ENCODE assay signal across 16 cellular contexts in the genomic region with DNA sequence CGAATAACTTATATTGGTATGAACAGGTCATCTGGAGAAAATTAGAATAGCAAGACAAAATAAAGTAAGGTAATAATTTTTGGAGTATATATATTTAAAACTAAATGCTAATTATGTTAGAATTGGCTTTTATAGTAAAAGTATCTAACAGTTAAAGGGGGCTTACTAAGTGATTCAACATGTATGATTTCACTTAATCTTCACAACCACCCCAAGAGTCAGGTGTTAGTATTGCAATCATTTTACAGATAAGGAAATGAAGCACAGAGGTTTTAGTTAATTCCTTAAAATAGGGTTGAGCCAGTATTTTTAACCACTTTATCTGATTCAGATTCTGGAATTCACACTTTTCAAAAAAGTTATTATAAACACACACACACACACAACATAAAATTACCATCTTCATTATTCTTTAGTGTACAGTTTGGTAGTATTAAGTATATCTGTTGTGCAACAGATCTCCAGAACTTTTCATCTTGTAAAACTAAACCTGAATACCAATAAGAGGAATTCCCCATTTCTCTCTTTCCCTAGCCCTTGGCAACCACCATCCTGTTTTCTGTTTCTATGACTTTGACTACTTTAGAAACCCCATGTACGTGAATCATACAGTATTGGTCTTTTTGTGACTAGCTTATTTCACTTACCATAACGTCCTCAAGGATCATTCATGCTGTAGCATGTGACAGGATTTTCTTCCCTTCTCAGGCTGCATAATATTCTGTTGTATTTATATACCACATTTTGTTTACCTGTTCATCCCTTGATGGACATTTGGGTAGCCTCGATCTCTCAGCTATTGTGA. TPM values are rescaled to one million over a fixed set of nuclear protein-coding genes. Genes with fewer than 3 reads are reported as not detected.
DNase-seq lines count a peak whose midpoint lies in the region; ATAC-seq and TF ChIP-seq lines count a peak whose summit lies in the region.
"Had no signal": no experiment of that assay in that cellular context is flagged by ENCODE, and none has a peak within 500 bp of the region (broad histone marks: within the 10 kb centered on the region; RNA-seq: fewer than 3 reads in every experiment).

No MANE protein-coding gene starts in this region.

- H3K36me3 ChIP-seq in neural progenitor cell = no peaks in the 10 kb centered on the region
- H3K36me3 ChIP-seq: BLaER1 had no signal

- H3K27ac ChIP-seq in 22Rv1 = no peak overlapping the region
- no peak overlapping the region for H3K27ac ChIP-seq in C4-2B
- no peak overlapping the region for H3K27ac ChIP-seq in neural progenitor cell
- no peak overlapping the region for H3K27ac ChIP-seq in dorsolateral prefrontal cortex
- H3K27ac ChIP-seq: BLaER1 had no signal

- no peak overlapping the region for H2AFZ ChIP-seq in neural progenitor cell (replicated peaks)

- no peak overlapping the region for H3K27ac Mint-ChIP-seq in neural progenitor cell
- H3K27ac Mint-ChIP-seq: H9 had no signal

- H3K9me3 ChIP-seq in neural progenitor cell (ENCODE audit: low read depth) = no peaks in the 10 kb centered on the region
- H3K9me3 ChIP-seq: BLaER1 had no signal

- no peaks in the 10 kb centered on the region for H3K79me2 ChIP-seq in neural progenitor cell (ENCODE audit: low read depth)

- ATAC-seq in HG02973 (IDR thresholded peaks at IDR 0.05; ENCODE audit: unreplicated experiment) = no peak
- ATAC-seq: SK-N-SH treated with all-trans-retinoic acid at 6 μM for 48 hours had no signal

- H3K4me2 ChIP-seq in neural progenitor cell = no peak overlapping the region
- H3K4me2 ChIP-seq: BLaER1 had no signal

- no peak overlapping the region for H3K4me3 Mint-ChIP-seq in neural progenitor cell
- H3K4me3 Mint-ChIP-seq: H9 had no signal

- H3K9ac ChIP-seq in neural progenitor cell = no peak overlapping the region
- H3K9ac ChIP-seq: BLaER1 had no signal

- no peaks in the 10 kb centered on the region for H4K20me1 ChIP-seq in neural progenitor cell (ENCODE audit: low read depth)
- H4K20me1 ChIP-seq: BLaER1 had no signal

- H3K9me3 Mint-ChIP-seq in neural progenitor cell = no peaks in the 10 kb centered on the region
- H3K9me3 Mint-ChIP-seq: H9 had no signal

- intact Hi-C loops in dorsolateral prefrontal cortex (cut with DNase I) = no loop called here

- H3K4me3 ChIP-seq in neural progenitor cell = no peak overlapping the region
- H3K4me3 ChIP-seq in dorsolateral prefrontal cortex = no peak overlapping the region
- H3K4me3 ChIP-seq: BLaER1 had no signal

- DNase-seq in OCI-M1 (lab: John Stamatoyannopoulos, UW) (peak; percentile 6), neural progenitor cell (ENCODE audit: low spot score) (no peak), dorsolateral prefrontal cortex (no peak), activated gamma-delta T cell treated with Interleukin-2 at 50 U/mL for 16 hours (no peak)
- DNase-seq: COR-L47, DMS153, H9, NCI-H1048, NCI-H345, NCI-H526 treated with DMSO at 0.1 percent for 48 hours, Right ventricle myocardium superior had no signal

- H3K27me3 ChIP-seq in neural progenitor cell (no peaks in the 10 kb centered on the region), dorsolateral prefrontal cortex (no peaks in the 10 kb centered on the region)
- H3K27me3 ChIP-seq: BLaER1 had no signal

- TF ChIP-seq CTCF in 22Rv1 (IDR thresholded peaks at IDR 0.05) (0 out of 2 replicates have a peak, but pooled peaks have one; percentile 8), C4-2B (conservative IDR thresholded peaks at IDR 0.05) (peak; percentile 18), neural progenitor cell (IDR thresholded peaks at IDR 0.05) (peak; percentile 5), dorsolateral prefrontal cortex (IDR thresholded peaks at IDR 0.05 in 54 of 56, conservative IDR thresholded peaks at IDR 0.05 in 2 of 56; ENCODE audit: low read depth in 1 of 56, partially characterized antibody in 56 of 56) (peak in 1 of 56 donors; percentile 11)

- H3K4me1 ChIP-seq in neural progenitor cell = peaks cover 3% of the 10 kb centered on the region
- H3K4me1 ChIP-seq: BLaER1 had no signal

- no peaks in the 10 kb centered on the region for H3F3A ChIP-seq in neural progenitor cell (ENCODE audit: low read depth)

- no peaks in the 10 kb centered on the region for H3K27me3 Mint-ChIP-seq in neural progenitor cell (ENCODE audit: insufficient read depth, low read depth)

- no peaks in the 10 kb centered on the region for H3K4me1 Mint-ChIP-seq in neural progenitor cell
- H3K4me1 Mint-ChIP-seq: H9 had no signal

- peaks cover 2% of the 10 kb centered on the region for H3K36me3 Mint-ChIP-seq in neural progenitor cell

RNA-seq across cellular contexts. Expression of gene A2M, which starts 12.5 kb away (rescaled TPM):
- total RNA-seq in neural progenitor cell (ENCODE audit: low replicate concordance) (0.03 TPM in 1 of 2 replicates, not detected in the other), dorsolateral prefrontal cortex (100 to 1,000 TPM in 102 of 120 experiments, 10 to 100 TPM in 18; 37.9 to 329 (median 135) TPM)

Comparison
In these comparisons a context has a peak if more than half of its experiments do, and no peak if none do; other contexts are left out.
1. RNA of gene A2M, which starts 12.5 kb away (total RNA-seq): 37.9 to 329 TPM in dorsolateral prefrontal cortex; 0.03 TPM in neural progenitor cell; every median in the first group is over 10 times any median in the second.